In genomic region chr2:182444170-182444569, GRCh38 we compare ENCODE assay signal across 17 cellular contexts. TPM values are rescaled to one million over a fixed set of nuclear protein-coding genes. Genes with fewer than 3 reads are reported as not detected.
"Had no signal": no experiment of that assay in that cellular context is flagged by ENCODE, and none has a peak within 500 bp of the region (broad histone marks: within the 10 kb centered on the region; RNA-seq: fewer than 3 reads in every experiment).

No MANE protein-coding gene starts in this region.

- H3K36me3 ChIP-seq: stomach, upper lobe of right lung had no signal

- H3K9me3 ChIP-seq: mucosa of descending colon, stomach, testis, upper lobe of right lung had no signal

- H3K4me1 ChIP-seq: testis, upper lobe of right lung had no signal

- H3K4me3 ChIP-seq: mucosa of descending colon, stomach, testis, upper lobe of right lung had no signal

- H3K27me3 ChIP-seq: stomach, testis, upper lobe of right lung had no signal

- ATAC-seq: left ventricle myocardium superior; mucosa of descending colon; naive thymus-derived CD4-positive, alpha-beta T cell; upper lobe of right lung had no signal

- DNase-seq: activated B cell treated with CpG ODN at 0.5 μM for 24 hours; activated naive CD8-positive, alpha-beta T cell treated with anti-CD3 and anti-CD28 coated beads for 36 hours; amygdala; cortex of kidney; effector CD4-positive, alpha-beta T cell; foreskin fibroblast; hypothalamus; left ventricle myocardium superior; mucosa of descending colon; naive thymus-derived CD4-positive, alpha-beta T cell; stimulated activated CD4-positive, alpha-beta T cell treated with anti-CD3 and anti-CD28 coated beads, Interleukin-12 subunit alpha, Interleukin-12 subunit beta, amount 100 ng/mL, for 4 hours; stimulated activated CD4-positive, alpha-beta T cell treated with anti-CD3 and anti-CD28 coated beads, Interleukin-2, amount 100 ng/mL, for 24 hours; stomach; testis; upper lobe of right lung had no signal

RNA-seq across cellular contexts. Expression of gene PDE1A, which starts 17.3 kb away (rescaled TPM):
- total RNA-seq: activated B cell treated with CpG ODN at 0.5 μM for 24 hours; activated CD8-positive, alpha-beta memory T cell treated with anti-CD3 and anti-CD28 coated beads for 36 hours; activated naive CD8-positive, alpha-beta T cell treated with anti-CD3 and anti-CD28 coated beads for 36 hours; activated T-helper 1 cell treated with anti-CD3 and anti-CD28 coated beads, Interleukin-12 subunit alpha, Interleukin-12 subunit beta, Interleukin-2, Interleukin-4 antibody, amounts not matched to agents 30 ng/mL and 10 ng/mL and 1 ng/mL, durations not matched to agents 14 hours and 24 hours and 36 hours; naive thymus-derived CD4-positive, alpha-beta T cell had no signal
